ENCODE assay signal across 32 cellular contexts in genomic region chr2:27208486-27209050, GRCh38. TPM values are rescaled to one million over a fixed set of nuclear protein-coding genes. Genes with fewer than 3 reads are reported as not detected.
DNase-seq lines count a peak whose midpoint lies in the region; ATAC-seq and TF ChIP-seq lines count a peak whose summit lies in the region.
"Had no signal": no experiment of that assay in that cellular context is flagged by ENCODE, and none has a peak within 500 bp of the region (broad histone marks: within the 10 kb centered on the region; RNA-seq: fewer than 3 reads in every experiment).

No MANE protein-coding gene starts in this region.

- no peak for TF ChIP-seq CTCF in DND-41 (IDR thresholded peaks at IDR 0.05; ENCODE audit: borderline replicate concordance, extremely low read depth, low read length, poor library complexity, severe bottlenecking)
- no peak for TF ChIP-seq CTCF in Loucy (conservative IDR thresholded peaks at IDR 0.05; ENCODE audit: low read length)
- no peak for TF ChIP-seq CTCF in hepatocyte (IDR thresholded peaks at IDR 0.05; ENCODE audit: poor library complexity)
- TF ChIP-seq CTCF in gastroesophageal sphincter (IDR thresholded peaks at IDR 0.05), result no peak

- H2AFZ ChIP-seq in DND-41 (ENCODE audit: low read depth, low read length) (no peak overlapping the region), Loucy (ENCODE audit: low read length) (no peak overlapping the region), hepatocyte (no peak overlapping the region)

- H4K20me1 ChIP-seq in DND-41 (ENCODE audit: insufficient read depth, low read length) (peaks cover 6% of the 10 kb centered on the region; the same call in 1 of the 2 replicates), Loucy (ENCODE audit: insufficient read depth, low read length, poor library complexity, severe bottlenecking) (no peaks in the 10 kb centered on the region), hepatocyte (ENCODE audit: insufficient read depth, poor library complexity, severe bottlenecking) (no peaks in the 10 kb centered on the region)

- TF ChIP-seq EP300 in gastroesophageal sphincter (IDR thresholded peaks at IDR 0.05), result no peak

- no peak overlapping the region for H3K27ac ChIP-seq in DND-41 (ENCODE audit: low read length)
- H3K27ac ChIP-seq in hepatocyte, result peak overlapping the region; percentile 29
- peak overlapping the region; percentile 94 for H3K27ac ChIP-seq in subcutaneous abdominal adipose tissue (ENCODE audit: low read depth, low read length)
- H3K27ac ChIP-seq in gastroesophageal sphincter, result no peak overlapping the region
- H3K27ac ChIP-seq: brain microvascular endothelial cell, stomach, upper lobe of left lung had no signal

- no peak for ATAC-seq in DND-41 (ENCODE audit: insufficient read depth, low read depth)
- no peak for ATAC-seq in gastroesophageal sphincter
- ATAC-seq: T-helper 17 cell had no signal

- peak overlapping the region; percentile 12; the same call in 1 of the 2 replicates for H3K4me2 ChIP-seq in DND-41 (ENCODE audit: insufficient read depth, low read length)
- H3K4me2 ChIP-seq in Loucy (ENCODE audit: low read depth, low read length, poor library complexity, severe bottlenecking), result peak overlapping the region; percentile 60
- H3K4me2 ChIP-seq in hepatocyte, result peak overlapping the region; percentile 92
- H3K4me2 ChIP-seq: SK-N-SH had no signal

- H3K9me2 ChIP-seq in Loucy (replicated peaks; ENCODE audit: low read depth, low read length) (no peaks in the 10 kb centered on the region), hepatocyte (replicated peaks; ENCODE audit: insufficient read depth) (no peaks in the 10 kb centered on the region)
- H3K9me2 ChIP-seq: SK-N-SH had no signal

- in situ Hi-C loops in G401 (cut with HindIII; ENCODE audit: low sequenced_read_pairs), result no loop called here

- no peaks in the 10 kb centered on the region for H3F3A ChIP-seq in Loucy (ENCODE audit: low read depth)

- no peaks in the 10 kb centered on the region for H3K9me3 ChIP-seq in DND-41 (ENCODE audit: insufficient read depth, low read length, severe bottlenecking)
- H3K9me3 ChIP-seq in Loucy (ENCODE audit: insufficient read depth, low read depth, low read length), result no peaks in the 10 kb centered on the region
- H3K9me3 ChIP-seq in hepatocyte (ENCODE audit: low read depth), result no peaks in the 10 kb centered on the region
- H3K9me3 ChIP-seq in subcutaneous abdominal adipose tissue (ENCODE audit: control insufficient read depth in 5 of 5, low read length in 5 of 5), result no peaks in the 10 kb centered on the region
- no peaks in the 10 kb centered on the region for H3K9me3 ChIP-seq in gastroesophageal sphincter
- H3K9me3 ChIP-seq: SK-N-SH, stomach, upper lobe of left lung had no signal

- H3K9ac ChIP-seq in DND-41 (ENCODE audit: low read depth, low read length), result no peak overlapping the region
- H3K9ac ChIP-seq in Loucy (ENCODE audit: low read depth, low read length, poor library complexity, severe bottlenecking), result peak overlapping the region; percentile 44
- peak overlapping the region in 1 of 5 donors; percentile 32 for H3K9ac ChIP-seq in subcutaneous abdominal adipose tissue (ENCODE audit: low read length in 5 of 5)
- H3K9ac ChIP-seq: SK-N-SH had no signal

- DNase-seq in DND-41 (no peak), hepatocyte (ENCODE audit: low spot score) (no peak), activated gamma-delta T cell treated with Interleukin-2 at 50 U/mL for 16 hours (no peak), G401 (ENCODE audit: low spot score) (no peak)
- DNase-seq: activated CD4-positive, alpha-beta T cell treated with anti-CD3 and anti-CD28 coated beads for 4 hours; activated CD8-positive, alpha-beta memory T cell treated with anti-CD3 and anti-CD28 coated beads for 24 hours; activated naive CD4-positive, alpha-beta T cell; brain microvascular endothelial cell; CD4-positive, CD25-positive, alpha-beta regulatory T cell; KBM-7; MM.1S; naive B cell; NCI-H2081 treated with DMSO at 0.1 percent for 48 hours; NCI-H774; SK-N-SH; small intestine; stomach; T-helper 17 cell; upper lobe of left lung had no signal

- no peak for TF ChIP-seq POLR2A in gastroesophageal sphincter (IDR thresholded peaks at IDR 0.05)

- H3K36me3 ChIP-seq in DND-41 (ENCODE audit: insufficient read depth, low read length), result peaks cover 67% of the 10 kb centered on the region
- H3K36me3 ChIP-seq in Loucy (ENCODE audit: insufficient read depth, low read length), result peaks cover 27% of the 10 kb centered on the region; the same call in 1 of the 2 replicates
- H3K36me3 ChIP-seq in hepatocyte (replicated peaks; ENCODE audit: insufficient read depth, low read depth), result no peaks in the 10 kb centered on the region
- H3K36me3 ChIP-seq in subcutaneous abdominal adipose tissue (ENCODE audit: control insufficient read depth in 5 of 5, insufficient read depth in 5 of 5, low read length in 5 of 5), result peaks cover 0 to 53% (median 49%) of the 10 kb centered on the region in 5 donors
- peaks cover 0 to 61% of the 10 kb centered on the region in 2 donors for H3K36me3 ChIP-seq in gastroesophageal sphincter

- no peaks in the 10 kb centered on the region for H3K27me3 ChIP-seq in DND-41 (ENCODE audit: insufficient read depth, low read length, poor library complexity)
- no peaks in the 10 kb centered on the region for H3K27me3 ChIP-seq in Loucy (ENCODE audit: insufficient read depth, low read length, poor library complexity, severe bottlenecking)
- no peaks in the 10 kb centered on the region for H3K27me3 ChIP-seq in hepatocyte
- no peaks in the 10 kb centered on the region for H3K27me3 ChIP-seq in subcutaneous abdominal adipose tissue (ENCODE audit: control insufficient read depth in 5 of 5, insufficient read depth in 4 of 5, low read length in 5 of 5)
- H3K27me3 ChIP-seq in gastroesophageal sphincter, result no peaks in the 10 kb centered on the region
- H3K27me3 ChIP-seq: brain microvascular endothelial cell, stomach, upper lobe of left lung had no signal

- WGBS in hepatocyte (ENCODE audit: low lambda C conversion rate, missing lambda C conversion rate), result 77% methylated on average over 4 of the region's 4 CpGs
- 82 to 100% methylated on average over 2 to 4 of the region's 4 CpGs for WGBS in gastroesophageal sphincter (ENCODE audit: low coverage in 1 of 2), 2 donors

- H3K4me3 ChIP-seq in DND-41 (ENCODE audit: low read depth in 1 of 2, low read length in 2 of 2) (no peak overlapping the region), Loucy (ENCODE audit: low read length, poor library complexity, severe bottlenecking) (no peak overlapping the region), hepatocyte (no peak overlapping the region), subcutaneous abdominal adipose tissue (ENCODE audit: low read depth in 1 of 5, low read length in 5 of 5) (peak overlapping the region in 3 of 5 donors; percentile 12 to 35 (median 19)), gastroesophageal sphincter (no peak overlapping the region)
- H3K4me3 ChIP-seq: stomach, upper lobe of left lung had no signal

- H3K79me2 ChIP-seq in DND-41 (ENCODE audit: insufficient read depth, low read length), result peaks cover 33% of the 10 kb centered on the region
- H3K79me2 ChIP-seq in Loucy (ENCODE audit: insufficient read depth, low read length), result peaks cover 43% of the 10 kb centered on the region
- peaks cover 7% of the 10 kb centered on the region for H3K79me2 ChIP-seq in hepatocyte

- peaks cover 38% of the 10 kb centered on the region for H3K4me1 ChIP-seq in DND-41 (ENCODE audit: insufficient read depth, low read length)
- peaks cover 24% of the 10 kb centered on the region for H3K4me1 ChIP-seq in Loucy (ENCODE audit: insufficient read depth, low read length, poor library complexity, severe bottlenecking)
- H3K4me1 ChIP-seq in hepatocyte (ENCODE audit: insufficient read depth), result peaks cover 29% of the 10 kb centered on the region
- peaks cover 5 to 68% (median 62%) of the 10 kb centered on the region in 5 donors for H3K4me1 ChIP-seq in subcutaneous abdominal adipose tissue (ENCODE audit: control insufficient read depth in 5 of 5, insufficient read depth in 5 of 5, low read length in 5 of 5)
- peaks cover 4 to 20% (median 8%) of the 10 kb centered on the region in 3 donors for H3K4me1 ChIP-seq in gastroesophageal sphincter

RNA-seq across cellular contexts. Expression of gene ATRAID, which starts 3.3 kb away (rescaled TPM):
- 161 and 173 TPM in 2 replicates for total RNA-seq in hepatocyte
- polyA plus RNA-seq in hepatocyte, result 259 and 281 TPM in 2 replicates
- 100 to 1,000 TPM; 124 to 147 (median 129) TPM for total RNA-seq in gastroesophageal sphincter
- 130 and 164 TPM in 2 replicates for total RNA-seq in G401 (2014; rRNA removed; shearing (Covaris generic))

RNA-seq across cellular contexts. Expression of gene SLC5A6, which starts 3.5 kb away (rescaled TPM):
- total RNA-seq in hepatocyte (65.8 and 72.3 TPM in 2 replicates), gastroesophageal sphincter (10 to 100 TPM in 3 of 4 donors, 1 to 10 TPM in 1; 8.3 to 16.8 (median 13.5) TPM)
- polyA plus RNA-seq in hepatocyte, result 58.9 and 66.6 TPM in 2 replicates
- 53.8 and 60.0 TPM in 2 replicates for total RNA-seq in G401 (2014; rRNA removed; shearing (Covaris generic))

RNA-seq across cellular contexts. Expression of gene CAD, which starts 8.6 kb away (rescaled TPM):
- total RNA-seq in hepatocyte (13.2 and 16.6 TPM in 2 replicates), gastroesophageal sphincter (10 to 100 TPM; 12.1 to 23.3 (median 16.3) TPM)
- 20.7 TPM in 2 replicates for polyA plus RNA-seq in hepatocyte
- total RNA-seq in G401 (2014; rRNA removed; shearing (Covaris generic)), result 52.3 and 69.6 TPM in 2 replicates

RNA-seq across cellular contexts. Expression of gene SLC30A3, which starts 54.3 kb away (rescaled TPM):
- total RNA-seq in hepatocyte, result 0.20 TPM in 1 of 2 replicates, not detected in the other
- not detected in 2 replicates for polyA plus RNA-seq in hepatocyte
- not detected for total RNA-seq in gastroesophageal sphincter
- total RNA-seq in G401 (2014; rRNA removed; shearing (Covaris generic)), result 1.3 and 2.6 TPM in 2 replicates
- total RNA-seq: HT-29, liver, osteocyte, stomach had no signal
- polyA plus RNA-seq: keratinocyte, stomach had no signal

RNA-seq across cellular contexts. Expression of gene TCF23, which starts 59.8 kb away (rescaled TPM):
- total RNA-seq in hepatocyte (not detected in 2 replicates), gastroesophageal sphincter (under 1 TPM in 1 of 4 donors, not detected in 3; 0.13 TPM)
- not detected in 2 replicates for polyA plus RNA-seq in hepatocyte
- total RNA-seq in G401 (2014; rRNA removed; shearing (Covaris generic)), result not detected in 2 replicates
- total RNA-seq: CD4-positive, CD25-positive, alpha-beta regulatory T cell; chondrocyte; endothelial cell of umbilical vein; fibroblast of lung; glomerular endothelial cell; H4; HT-29; mesothelial cell of epicardium; osteocyte; stomach; T-helper 17 cell had no signal
- polyA plus RNA-seq: CD4-positive, CD25-positive, alpha-beta regulatory T cell; endothelial cell of umbilical vein; fibroblast of lung; keratinocyte; SK-N-SH had no signal

Comparison
In these comparisons a context has a peak if more than half of its experiments do, and no peak if none do; other contexts are left out.
1. H3K27ac ChIP-seq: peak in hepatocyte (single experiment) and subcutaneous abdominal adipose tissue (single experiment); none in DND-41 (single experiment) and gastroesophageal sphincter (0 of 4).
2. H3K4me2 ChIP-seq: peak in every context shown above with its lines; median percentile 92 in hepatocyte; 60 in Loucy; 12 in DND-41.
3. H3K4me3 ChIP-seq: peak in subcutaneous abdominal adipose tissue (3 of 5); none in DND-41 (0 of 2), Loucy (single experiment), hepatocyte (single experiment) and gastroesophageal sphincter (0 of 2).